8 cellular contexts compared by ENCODE assay signal in genomic region chr16:67846320-67847063, GRCh38. TPM values are rescaled to one million over a fixed set of nuclear protein-coding genes. Genes with fewer than 3 reads are reported as not detected.
DNase-seq lines count a peak whose midpoint lies in the region; ATAC-seq and TF ChIP-seq lines count a peak whose summit lies in the region.

Gene NUTF2, plus strand, starts transcription at chr16:67846933. Its CDS starts 18,198 bp downstream, at chr16:67865131.

- no peaks in the 10 kb centered on the region for H3K27me3 Mint-ChIP-seq in activated naive CD4-positive, alpha-beta T cell treated with anti-CD3 and anti-CD28 coated beads, Interleukin-2, amount 50 U/mL, for 24 hours

- 1 to 6% methylated on average over 7 to 44 of the region's 57 CpGs for WGBS in testis, 2 donors

- intact Hi-C loops in testis (cut with DNase I; ENCODE audit: low total_unique reads) = no loop called here

- no peak for TF ChIP-seq POLR2A in testis (IDR thresholded peaks at IDR 0.05)

- TF ChIP-seq CTCF in omental fat pad (IDR thresholded peaks at IDR 0.05) (no peak), testis (IDR thresholded peaks at IDR 0.05) (peak in 2 of 3 experiments; percentile 9 to 18)

- H3K27ac Mint-ChIP-seq in activated naive CD4-positive, alpha-beta T cell treated with anti-CD3 and anti-CD28 coated beads, Interleukin-2, amount 50 U/mL, for 24 hours = peak within 1 kb of the TSS; percentile 94

- H3K4me1 ChIP-seq in testis = peaks cover 47% of the 10 kb centered on the region

- peak within 1 kb of the TSS; percentile 88 for H3K4me3 ChIP-seq in testis

- H3K4me3 Mint-ChIP-seq in activated naive CD4-positive, alpha-beta T cell treated with anti-CD3 and anti-CD28 coated beads, Interleukin-2, amount 50 U/mL, for 24 hours = peak within 1 kb of the TSS; percentile 94

- no peaks in the 10 kb centered on the region for H3K9me3 Mint-ChIP-seq in activated naive CD4-positive, alpha-beta T cell treated with anti-CD3 and anti-CD28 coated beads, Interleukin-2, amount 50 U/mL, for 24 hours

- H3K4me1 Mint-ChIP-seq in activated naive CD4-positive, alpha-beta T cell treated with anti-CD3 and anti-CD28 coated beads, Interleukin-2, amount 50 U/mL, for 24 hours = peaks cover 46% of the 10 kb centered on the region

- H3K36me3 Mint-ChIP-seq in activated naive CD4-positive, alpha-beta T cell treated with anti-CD3 and anti-CD28 coated beads, Interleukin-2, amount 50 U/mL, for 24 hours = no peaks in the 10 kb centered on the region

- ATAC-seq in HG02571 (IDR thresholded peaks at IDR 0.05; ENCODE audit: unreplicated experiment) = peak; percentile 54
- ATAC-seq in SK-N-SH treated with all-trans-retinoic acid at 6 μM for 48 hours = peak; percentile 71
- peak; percentile 83 for ATAC-seq in omental fat pad (ENCODE audit: low FRiP score)

- no peaks in the 10 kb centered on the region for H3K9me3 ChIP-seq in testis

- H3K27me3 ChIP-seq in testis = no peaks in the 10 kb centered on the region

- peak; percentile 87 for DNase-seq in GM04504 (ENCODE audit: low read depth)
- DNase-seq in NCI-H1092 (lab: John Stamatoyannopoulos, UW) = peak; percentile 94
- peak; percentile 95 for DNase-seq in globus pallidus (ENCODE audit: low spot score)
- peak; percentile 88 for DNase-seq in omental fat pad (ENCODE audit: low spot score)
- DNase-seq in testis = peak; percentile 96

- no peaks in the 10 kb centered on the region for H3K36me3 ChIP-seq in testis (ENCODE audit: low read depth, missing control alignments)

- peak within 1 kb of the TSS; percentile 89 to 99 for H3K27ac ChIP-seq in testis

TF ChIP-seq in SK-N-SH treated with all-trans-retinoic acid at 6 μM for 48 hours, 23 proteins besides CTCF, POLR2A, EP300 and RAD21:
- TF ChIP-seq PATZ1 (CRISPR knock-in tag; IDR thresholded peaks at IDR 0.05; ENCODE audit: borderline replicate concordance) (peak; percentile 70; the same call in 1 of the 2 replicates), ZNF70 (CRISPR knock-in tag; IDR thresholded peaks at IDR 0.05) (no peak), TSHZ2 (CRISPR knock-in tag; IDR thresholded peaks at IDR 0.05) (0 out of 2 replicates have a peak, but pooled peaks have one; percentile 28)

RNA-seq across cellular contexts. Expression of gene NUTF2, which starts in this region (rescaled TPM):
- total RNA-seq in omental fat pad (100 to 1,000 TPM in 2 of 4 donors, 10 to 100 TPM in 2; 79.0 to 150 (median 110) TPM), testis (100 to 1,000 TPM; 239 to 297 TPM)
- 121 TPM for polyA plus RNA-seq in testis (ENCODE audit: insufficient read depth, low read depth, low replicate concordance)

Comparison
In these comparisons a context has a peak if more than half of its experiments do, and no peak if none do; other contexts are left out.
1. Peak in every context shown above with its lines: DNase-seq, ATAC-seq, H3K4me3 ChIP-seq and H3K27ac ChIP-seq.
2. CTCF ChIP-seq: peak in testis (2 of 3); none in omental fat pad (0 of 3).